28 cellular contexts compared by ENCODE assay signal in genomic region chr16:364595-365491, GRCh38. TPM values are rescaled to one million over a fixed set of nuclear protein-coding genes. Genes with fewer than 3 reads are reported as not detected.
DNase-seq lines count a peak whose midpoint lies in the region; ATAC-seq, FAIRE-seq and TF ChIP-seq lines count a peak whose summit lies in the region.
"Had no signal": no experiment of that assay in that cellular context is flagged by ENCODE, and none has a peak within 500 bp of the region (broad histone marks: within the 10 kb centered on the region; RNA-seq: fewer than 3 reads in every experiment).

No MANE protein-coding gene starts in this region.

- H4K20me1 ChIP-seq in BLaER1 treated with 17β-estradiol and CSF1 and Interleukin-3, amounts not matched to agents 10 nM and 100 nM = peaks cover 0 to 59% (median 29%) of the 10 kb centered on the region in 11 experiments; a peak in 16 of 22 replicates

- peak in 2 of 4 donors; percentile 16 to 17 for ATAC-seq in pancreas
- ATAC-seq: activated CD4-positive, CD25-positive, alpha-beta regulatory T cell treated with anti-CD3 and anti-CD28 coated beads, Interleukin-2, amount 50 U/mL, for 24 hours; psoas muscle; SK-N-SH treated with all-trans-retinoic acid at 6 μM for 48 hours; T-helper 17 cell had no signal

- CTCF ChIA-PET in HEK293 (lab: Yijun Ruan, JAX) = interaction anchor here (0.6 to 5.9 kb wide), 7 partner anchors 10 to 300 kb away, joined by 3 to 70 read pairs (median 4); no protein-coding TSS in a partner anchor

- H3K9me3 ChIP-seq in BLaER1 treated with 17β-estradiol and CSF1 and Interleukin-3, amounts not matched to agents 10 nM and 100 nM (replicated peaks in 1 of 11) = no peaks in the 10 kb centered on the region
- H3K9me3 ChIP-seq in HEK293 (ENCODE audit: control insufficient read depth, insufficient read depth, low read depth, low read length) (no peaks in the 10 kb centered on the region), pancreas (no peaks in the 10 kb centered on the region)
- H3K9me3 ChIP-seq: Caco-2, left ventricle myocardium inferior, psoas muscle, sigmoid colon, tibial nerve had no signal

- no peak overlapping the region for H3K9ac ChIP-seq in BLaER1 treated with 17β-estradiol and CSF1 and Interleukin-3, amounts not matched to agents 10 nM and 100 nM

- FAIRE-seq in pancreas (lab: Jason Lieb, UNC) = no peak

- no peaks in the 10 kb centered on the region; a peak in 1 of 22 replicates for H3K27me3 ChIP-seq in BLaER1 treated with 17β-estradiol and CSF1 and Interleukin-3, amounts not matched to agents 10 nM and 100 nM
- H3K27me3 ChIP-seq in pancreas = no peaks in the 10 kb centered on the region

- 55 to 57% methylated on average over 19 of the region's 19 CpGs for whole genome bisulfite sequencing in pancreas, 2 donors

- H3K27ac ChIP-seq in BLaER1 treated with 17β-estradiol and CSF1 and Interleukin-3, amounts not matched to agents 10 nM and 100 nM = no peak overlapping the region
- H3K27ac ChIP-seq in HEK293 (ENCODE audit: extremely low read depth, low read depth, low read length) (no peak overlapping the region), pancreas (no peak overlapping the region)
- H3K27ac ChIP-seq: HL-60, left ventricle myocardium inferior, psoas muscle, sigmoid colon, tibial nerve had no signal

- peaks cover 29 to 39% (median 34%) of the 10 kb centered on the region in 11 experiments for H3K36me3 ChIP-seq in BLaER1 treated with 17β-estradiol and CSF1 and Interleukin-3, amounts not matched to agents 10 nM and 100 nM
- H3K36me3 ChIP-seq in HEK293 (ENCODE audit: control insufficient read depth in 2 of 2, insufficient read depth in 1 of 2, low read length in 2 of 2) = peaks cover 6 to 36% of the 10 kb centered on the region in 2 experiments; a peak in 2 of 3 replicates
- peaks cover 3 to 8% (median 4%) of the 10 kb centered on the region in 3 donors for H3K36me3 ChIP-seq in pancreas

- TF ChIP-seq POLR2A in Raji (IDR thresholded peaks at IDR 0.05; ENCODE audit: insufficient read depth, low read depth, low read length) = peak; percentile 15; the same call in 1 of the 2 replicates

- TF ChIP-seq CTCF in HEK293 (tag by site-specific recombination; IDR thresholded peaks at IDR 0.05) (peak; percentile 32; the same call in 1 of the 2 replicates), pancreas (IDR thresholded peaks at IDR 0.05) (no peak)

- peak overlapping the region in 7 of 11 experiments; percentile 9 to 91 (median 85); a peak in 8 of 22 replicates for H3K4me2 ChIP-seq in BLaER1 treated with 17β-estradiol and CSF1 and Interleukin-3, amounts not matched to agents 10 nM and 100 nM

- no peak overlapping the region for H3K4me3 ChIP-seq in BLaER1 treated with 17β-estradiol and CSF1 and Interleukin-3, amounts not matched to agents 10 nM and 100 nM
- H3K4me3 ChIP-seq in HEK293 (ENCODE audit: low read depth, low read length) (no peak overlapping the region), pancreas (no peak overlapping the region)
- H3K4me3 ChIP-seq: left ventricle myocardium inferior, psoas muscle, sigmoid colon, tibial nerve had no signal

- peaks cover 22 to 73% (median 60%) of the 10 kb centered on the region in 10 experiments for H3K4me1 ChIP-seq in BLaER1 treated with 17β-estradiol and CSF1 and Interleukin-3, amounts not matched to agents 10 nM and 100 nM
- H3K4me1 ChIP-seq in HEK293 (ENCODE audit: control insufficient read depth, insufficient read depth, low read length) = peaks cover 3% of the 10 kb centered on the region
- peaks cover 0 to 6% (median 0%) of the 10 kb centered on the region in 3 donors for H3K4me1 ChIP-seq in pancreas
- H3K4me1 ChIP-seq: Caco-2 had no signal

- intact Hi-C loops in pancreas (cut with DNase I) = loop anchor here in 1 of 3 donors (5.0 kb wide), 1 partner anchor 258 kb away; no protein-coding TSS in a partner anchor

- peak in 4 of 6 donors; percentile 25 to 74 (median 48) for DNase-seq in pancreas
- no peak for DNase-seq in NCI-H446 treated with DMSO at 0.1 percent for 48 hours (lab: John Stamatoyannopoulos, UW)
- no peak for DNase-seq in NCI-H2107 treated with DMSO at 0.1 percent for 48 hours (lab: John Stamatoyannopoulos, UW; ENCODE audit: unreplicated experiment)
- DNase-seq in ureter (ENCODE audit: low spot score) = no peak
- DNase-seq: activated CD4-positive, alpha-beta T cell treated with anti-CD3 and anti-CD28 coated beads, Interleukin-2, amount 50 U/mL, for 4 hours; activated naive CD4-positive, alpha-beta T cell; Caco-2; H7; islet precursor cell; Kasumi-1; left ventricle myocardium inferior; mesendoderm; NCI-H1048; NCI-H2107; NCI-H446; NCI-H774; Right ventricle myocardium superior; sigmoid colon; stimulated activated CD4-positive, alpha-beta T cell treated with anti-CD3 and anti-CD28 coated beads, Interleukin-4, amount 100 ng/mL, for 24 hours; T-helper 17 cell had no signal

- POLR2A ChIA-PET in HEK293 (lab: Yijun Ruan, JAX) = interaction anchor here (0.7 to 1.0 kb wide), 3 partner anchors 12 to 86 kb away, joined by 3 to 4 read pairs (median 3); partner anchors contain the start of gene AXIN1

TF ChIP-seq in HEK293, 187 proteins besides CTCF, POLR2A, EP300 and RAD21:
- TF ChIP-seq KLF7 (tag by site-specific recombination; IDR thresholded peaks at IDR 0.05; ENCODE audit: borderline replicate concordance) = no peak
- TF ChIP-seq ZNF580 (tag by site-specific recombination; IDR thresholded peaks at IDR 0.05) = peak; percentile 87; the same call in 1 of the 2 replicates

RNA-seq across cellular contexts. Expression of gene MRPL28, which starts 5.5 kb away (rescaled TPM):
- total RNA-seq in pancreas (10 to 100 TPM in 5 of 6 donors, 1 to 10 TPM in 1; 9.2 to 22.0 (median 18.6) TPM), ureter (56.6 TPM)
- 10 to 100 TPM; 58.1 to 65.4 TPM for polyA plus RNA-seq in pancreas

RNA-seq across cellular contexts. Expression of gene AXIN1, which starts 12.3 kb away (rescaled TPM):
- total RNA-seq in pancreas (10 to 100 TPM in 3 of 6 donors, 1 to 10 TPM in 3; 8.0 to 13.6 (median 9.6) TPM), ureter (20.1 TPM)
- polyA plus RNA-seq in pancreas = 10 to 100 TPM; 12.3 to 12.8 TPM

RNA-seq across cellular contexts. Expression of gene PGAP6, which starts 16.9 kb away (rescaled TPM):
- total RNA-seq in pancreas = 10 to 100 TPM; 53.1 to 75.5 (median 58.9) TPM
- polyA plus RNA-seq in pancreas = 10 to 100 TPM; 62.1 to 88.5 TPM
- 37.6 TPM for total RNA-seq in ureter

RNA-seq across cellular contexts. Expression of gene NME4, which starts 32.2 kb away (rescaled TPM):
- 10 to 100 TPM; 11.0 to 32.5 (median 20.8) TPM for total RNA-seq in pancreas
- polyA plus RNA-seq in pancreas = 10 to 100 TPM; 48.4 to 68.6 TPM
- total RNA-seq in ureter = 121 TPM

RNA-seq across cellular contexts. Expression of gene DECR2, which starts 36.8 kb away (rescaled TPM):
- total RNA-seq in pancreas (10 to 100 TPM in 5 of 6 donors, 1 to 10 TPM in 1; 9.2 to 21.4 (median 15.6) TPM), ureter (17.5 TPM)
- polyA plus RNA-seq in pancreas = 10 to 100 TPM; 48.8 to 68.0 TPM

Comparison
In these comparisons a context has a peak if more than half of its experiments do, and no peak if none do; other contexts are left out.
1. DNase-seq: peak in pancreas (4 of 6); none in NCI-H446 treated with DMSO at 0.1 percent for 48 hours (single experiment), NCI-H2107 treated with DMSO at 0.1 percent for 48 hours (single experiment) and ureter (single experiment).